ENCODE assay signal across 8 cellular contexts in the genomic region with DNA sequence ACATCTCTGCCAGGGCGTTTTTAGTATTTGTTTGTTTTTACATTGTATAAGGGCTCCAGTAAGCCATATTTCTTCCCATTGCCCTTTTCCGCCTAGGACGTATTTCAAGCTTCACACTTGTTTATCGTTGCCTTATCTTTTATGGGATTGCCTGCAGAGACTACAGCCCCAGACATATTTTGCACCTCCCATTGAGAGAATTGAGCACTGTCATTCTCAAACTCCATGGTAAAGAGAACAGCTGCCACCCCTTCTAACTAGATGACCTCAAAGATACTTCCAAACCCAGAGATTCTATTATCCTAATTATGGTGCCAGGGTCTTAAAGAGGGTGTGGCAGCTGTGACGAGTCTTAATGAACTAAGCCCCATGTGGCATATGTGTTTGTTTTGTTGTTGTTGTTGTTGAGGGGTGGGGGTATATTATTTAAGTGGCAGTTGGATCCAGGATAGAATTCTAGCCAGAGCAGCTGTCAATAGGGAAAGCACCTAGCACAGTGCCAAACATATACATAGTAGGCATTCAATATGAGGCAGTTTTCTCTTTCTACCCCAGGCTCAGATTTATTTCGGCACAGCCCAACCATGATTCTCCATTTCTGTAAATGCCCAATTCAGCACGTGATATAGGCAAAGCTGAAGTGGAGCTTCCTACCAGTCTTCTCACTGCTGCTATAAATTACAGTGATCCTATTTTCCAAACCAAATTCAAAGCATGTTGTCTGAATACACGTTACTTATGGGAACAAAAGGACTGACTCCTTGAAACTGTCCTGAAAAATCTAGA. TPM values are rescaled to one million over a fixed set of nuclear protein-coding genes. Genes with fewer than 3 reads are reported as not detected.
DNase-seq lines count a peak whose midpoint lies in the region; ATAC-seq, FAIRE-seq and TF ChIP-seq lines count a peak whose summit lies in the region.

No MANE protein-coding gene starts in this region.

- H3K4me3 ChIP-seq in astrocyte (ENCODE audit: insufficient read depth, low read depth, low read length): peak overlapping the region; percentile 86
- no peak overlapping the region for H3K4me3 ChIP-seq in mesendoderm (ENCODE audit: low read length)
- peak overlapping the region; percentile 87 for H3K4me3 ChIP-seq in upper lobe of right lung

- H3K27ac Mint-ChIP-seq in activated naive CD4-positive, alpha-beta T cell treated with anti-CD3 and anti-CD28 coated beads, Interleukin-2, amount 50 U/mL, for 24 hours: no peak overlapping the region
- peak overlapping the region; percentile 95 for H3K27ac Mint-ChIP-seq in astrocyte (ENCODE audit: unreplicated experiment)

- H3K4ac ChIP-seq in mesendoderm (ENCODE audit: low read depth, low read length): no peak overlapping the region

- H3K27me3 ChIP-seq in astrocyte (ENCODE audit: insufficient read depth, low read length): no peaks in the 10 kb centered on the region
- H3K27me3 ChIP-seq in mesendoderm (ENCODE audit: insufficient read depth, low read length, poor library complexity): no peaks in the 10 kb centered on the region
- no peaks in the 10 kb centered on the region for H3K27me3 ChIP-seq in upper lobe of right lung

- H2AFZ ChIP-seq in astrocyte (ENCODE audit: low read depth, low read length): peak overlapping the region; percentile 97

- peaks cover 3% of the 10 kb centered on the region for H3K79me1 ChIP-seq in mesendoderm (ENCODE audit: low read length)

- H2BK120ac ChIP-seq in mesendoderm (ENCODE audit: low read depth, low read length): no peak overlapping the region

- H3K36me3 ChIP-seq in astrocyte (ENCODE audit: insufficient read depth, low read length) (no peaks in the 10 kb centered on the region), mesendoderm (ENCODE audit: control insufficient read depth, insufficient read depth, low read length) (no peaks in the 10 kb centered on the region), upper lobe of right lung (peaks cover 3% of the 10 kb centered on the region)

- FAIRE-seq in astrocyte (lab: Jason Lieb, UNC): no peak

- no peaks in the 10 kb centered on the region for H3K9me3 Mint-ChIP-seq in activated naive CD4-positive, alpha-beta T cell treated with anti-CD3 and anti-CD28 coated beads, Interleukin-2, amount 50 U/mL, for 24 hours
- no peaks in the 10 kb centered on the region for H3K9me3 Mint-ChIP-seq in astrocyte (ENCODE audit: unreplicated experiment)

- H3K9me3 ChIP-seq in astrocyte (ENCODE audit: insufficient read depth, low read depth, low read length): no peaks in the 10 kb centered on the region
- no peaks in the 10 kb centered on the region for H3K9me3 ChIP-seq in upper lobe of right lung

- H3K4me1 Mint-ChIP-seq in activated naive CD4-positive, alpha-beta T cell treated with anti-CD3 and anti-CD28 coated beads, Interleukin-2, amount 50 U/mL, for 24 hours: peaks cover 35% of the 10 kb centered on the region
- peaks cover 6% of the 10 kb centered on the region for H3K4me1 Mint-ChIP-seq in astrocyte (ENCODE audit: low read depth, unreplicated experiment)

- ATAC-seq in upper lobe of right lung: no peak

- no peak overlapping the region for H4K5ac ChIP-seq in mesendoderm (ENCODE audit: low read length)

- peak overlapping the region; percentile 94 for H3K4me2 ChIP-seq in astrocyte (ENCODE audit: low read length)
- no peak overlapping the region for H3K4me2 ChIP-seq in mesendoderm (ENCODE audit: low read length)

- no peak overlapping the region for H2AK5ac ChIP-seq in mesendoderm (ENCODE audit: low read length)

- no peak overlapping the region for H3K18ac ChIP-seq in mesendoderm (ENCODE audit: low read length)

- no peak for DNase-seq in activated naive CD4-positive, alpha-beta T cell treated with Interleukin-2 at 50 U/mL for 16 hours
- DNase-seq in astrocyte (ENCODE audit: low read depth) (no peak), mesendoderm (peak; percentile 40), upper lobe of right lung (no peak), inferior parietal cortex (ENCODE audit: extremely low spot score) (no peak), medulla oblongata (ENCODE audit: extremely low spot score) (no peak), T-helper 9 cell (no peak)

- H4K8ac ChIP-seq in mesendoderm (ENCODE audit: low read depth, low read length): no peak overlapping the region

- H3K56ac ChIP-seq in mesendoderm (ENCODE audit: low read length): no peak overlapping the region

- peaks cover 5% of the 10 kb centered on the region for H3K4me1 ChIP-seq in astrocyte (ENCODE audit: insufficient read depth, low read length)
- H3K4me1 ChIP-seq in mesendoderm (ENCODE audit: control insufficient read depth, low read depth, low read length): peaks cover 11% of the 10 kb centered on the region
- peaks cover 8% of the 10 kb centered on the region for H3K4me1 ChIP-seq in upper lobe of right lung

- H3K27me3 Mint-ChIP-seq in activated naive CD4-positive, alpha-beta T cell treated with anti-CD3 and anti-CD28 coated beads, Interleukin-2, amount 50 U/mL, for 24 hours: no peaks in the 10 kb centered on the region
- H3K27me3 Mint-ChIP-seq in astrocyte (ENCODE audit: low read depth, unreplicated experiment): no peaks in the 10 kb centered on the region

- TF ChIP-seq CTCF in astrocyte (IDR thresholded peaks at IDR 0.05; ENCODE audit: insufficient read depth, low read depth, low read length) (no peak), upper lobe of right lung (IDR thresholded peaks at IDR 0.05) (no peak)

- no peak overlapping the region for H2BK5ac ChIP-seq in mesendoderm (ENCODE audit: low read length)

- H3K9ac ChIP-seq in astrocyte (ENCODE audit: low read length) (peak overlapping the region; percentile 95), mesendoderm (ENCODE audit: low read length) (no peak overlapping the region)

- peaks cover 8% of the 10 kb centered on the region for H4K20me1 ChIP-seq in astrocyte (ENCODE audit: insufficient read depth, low read length)

- H3K23ac ChIP-seq in mesendoderm (ENCODE audit: low read length): no peak overlapping the region

- no CpG with 5 or more reads among the region's 8 CpGs for WGBS in mesendoderm (ENCODE audit: extremely low coverage, insufficient coverage, low lambda C conversion rate)

- H3K27ac ChIP-seq in astrocyte (ENCODE audit: low read depth, low read length): peak overlapping the region; percentile 92
- peak overlapping the region; percentile 21 for H3K27ac ChIP-seq in mesendoderm (ENCODE audit: low read depth, low read length)
- peak overlapping the region; percentile 76 for H3K27ac ChIP-seq in upper lobe of right lung

- no peak overlapping the region for H2BK15ac ChIP-seq in mesendoderm (replicated peaks; ENCODE audit: low read depth)

- peaks cover 12% of the 10 kb centered on the region for H3K36me3 Mint-ChIP-seq in activated naive CD4-positive, alpha-beta T cell treated with anti-CD3 and anti-CD28 coated beads, Interleukin-2, amount 50 U/mL, for 24 hours
- peaks cover 6% of the 10 kb centered on the region for H3K36me3 Mint-ChIP-seq in astrocyte (ENCODE audit: low read depth, unreplicated experiment)

- H3K79me2 ChIP-seq in astrocyte (ENCODE audit: insufficient read depth, low read length) (peaks cover 14% of the 10 kb centered on the region), mesendoderm (ENCODE audit: control insufficient read depth, insufficient read depth, low read length) (peaks cover 5% of the 10 kb centered on the region)

- H3K4me3 Mint-ChIP-seq in activated naive CD4-positive, alpha-beta T cell treated with anti-CD3 and anti-CD28 coated beads, Interleukin-2, amount 50 U/mL, for 24 hours: peak overlapping the region; percentile 94
- H3K4me3 Mint-ChIP-seq in astrocyte (ENCODE audit: unreplicated experiment): peak overlapping the region; percentile 98

- intact Hi-C loops in upper lobe of right lung (cut with DNase I): no loop called here

RNA-seq across cellular contexts. Expression of a gene that starts 0.9 kb away (rescaled TPM):
- total RNA-seq in astrocyte (71.9 and 73.1 TPM in 2 replicates), upper lobe of right lung (27.6 TPM)
- 19.0 TPM for polyA plus RNA-seq in mesendoderm (2013, experiment 1 of 2)
- 19.4 TPM for polyA plus RNA-seq in mesendoderm (2013, experiment 2 of 2)

RNA-seq across cellular contexts. Expression of a gene that starts 23.5 kb away (rescaled TPM):
- total RNA-seq in astrocyte (138 and 142 TPM in 2 replicates), upper lobe of right lung (2.3 TPM)
- 0.79 TPM for polyA plus RNA-seq in mesendoderm (2013, experiment 1 of 2)
- 0.77 TPM for polyA plus RNA-seq in mesendoderm (2013, experiment 2 of 2)

Comparison
In these comparisons a context has a peak if more than half of its experiments do, and no peak if none do; other contexts are left out.
1. H3K27ac ChIP-seq: peak in every context shown above with its lines; median percentile 92 in astrocyte; 76 in upper lobe of right lung; 21 in mesendoderm.
2. RNA of a gene that starts 23.5 kb away (total RNA-seq): 138 to 142 TPM in astrocyte; 2.3 TPM in upper lobe of right lung (single experiment); every median in the first group is over 10 times any median in the second.